1 cellular context compared by ENCODE assay signal in genomic region chr14:101231828-101232227, GRCh38.
TF ChIP-seq lines count a peak whose summit lies in the region.

No MANE protein-coding gene starts in this region.

TF ChIP-seq in IMR-90, 13 proteins besides CTCF, POLR2A, EP300 and RAD21 (continued from another document):
- TF ChIP-seq MAFK (IDR thresholded peaks at IDR 0.05; ENCODE audit: low read depth, low read length) = no peak
- TF ChIP-seq RFX5 (IDR thresholded peaks at IDR 0.05; ENCODE audit: low read depth, low read length) = no peak
- no peak for TF ChIP-seq CHD1 (IDR thresholded peaks at IDR 0.05; ENCODE audit: low read depth, low read length)
- no peak for TF ChIP-seq BHLHE40 (IDR thresholded peaks at IDR 0.05; ENCODE audit: low read depth, low read length)
